ENCODE assay signal across 1 cellular context in genomic region chr2:219218279-219219112, GRCh38.
TF ChIP-seq lines count a peak whose summit lies in the region.

ABCB6 (minus strand) TSS chr2:219218958; CDS start chr2:219218673, 285 bp downstream.

TF ChIP-seq in H1, 55 proteins besides CTCF, POLR2A, EP300 and RAD21 (continued from another document):
- TF ChIP-seq E2F6 (IDR thresholded peaks at IDR 0.05) = no peak
- TF ChIP-seq EZH2 (IDR thresholded peaks at IDR 0.05; ENCODE audit: low read depth, low read length, severe bottlenecking) = no peak
- 0 out of 2 replicates have a peak, but pooled peaks have one; percentile 69 for TF ChIP-seq GABPA (IDR thresholded peaks at IDR 0.05; ENCODE audit: borderline replicate concordance, insufficient read depth, low read length)
- no peak; the same call in 1 of the 2 replicates for TF ChIP-seq MAFK (IDR thresholded peaks at IDR 0.05; ENCODE audit: low read depth, low read length)
- no peak for TF ChIP-seq SIRT6 (IDR thresholded peaks at IDR 0.05; ENCODE audit: low read length)
- no peak for TF ChIP-seq FOSL1 (IDR thresholded peaks at IDR 0.05; ENCODE audit: insufficient read depth, low read depth, low read length)
- TF ChIP-seq TBP (IDR thresholded peaks at IDR 0.05; ENCODE audit: low read depth, low read length) = peak; percentile 72
- no peak for TF ChIP-seq RXRA (IDR thresholded peaks at IDR 0.05; ENCODE audit: insufficient read depth, low read depth, low read length)
- TF ChIP-seq SIN3A (conservative IDR thresholded peaks at IDR 0.05 in 1 of 2, IDR thresholded peaks at IDR 0.05 in 1 of 2; ENCODE audit: low read depth in 1 of 2, low read length in 2 of 2) = peak; percentile 69 to 77; a peak in 1 of 4 replicates
- no peak for TF ChIP-seq KDM1A (IDR thresholded peaks at IDR 0.05; ENCODE audit: borderline replicate concordance, low read length)
- peak; percentile 49 for TF ChIP-seq TAF7 (optimal IDR thresholded peaks at IDR 0.05; ENCODE audit: borderline replicate concordance, low read depth, low read length)
- peak; percentile 2 for TF ChIP-seq NANOG (IDR thresholded peaks at IDR 0.05; ENCODE audit: insufficient read depth, low read depth, low read length, poor library complexity, severe bottlenecking)
- peak; percentile 83 for TF ChIP-seq POLR2AphosphoS5 (IDR thresholded peaks at IDR 0.05; ENCODE audit: low read depth, low read length)
- TF ChIP-seq ATF2 (IDR thresholded peaks at IDR 0.05; ENCODE audit: low read length) = peak; percentile 75; the same call in 1 of the 2 replicates
- TF ChIP-seq SAP30 (IDR thresholded peaks at IDR 0.05; ENCODE audit: insufficient read depth, insufficient replicate concordance, low read length) = no peak
- TF ChIP-seq CEBPB (IDR thresholded peaks at IDR 0.05; ENCODE audit: low read depth, low read length) = no peak
- no peak for TF ChIP-seq CBX5 (IDR thresholded peaks at IDR 0.05; ENCODE audit: low read depth, low read length)
- peak; percentile 93 for TF ChIP-seq KDM4A (IDR thresholded peaks at IDR 0.05; ENCODE audit: low read depth, low read length, severe bottlenecking)
- TF ChIP-seq RBBP5 (IDR thresholded peaks at IDR 0.05; ENCODE audit: borderline replicate concordance, low read depth, low read length) = 0 out of 2 replicates have a peak, but pooled peaks have one; percentile 43
- peak; percentile 97; the same call in 1 of the 2 replicates for TF ChIP-seq MAX (IDR thresholded peaks at IDR 0.05)
- TF ChIP-seq ZNF274 (IDR thresholded peaks at IDR 0.05; ENCODE audit: borderline replicate concordance, extremely low read depth, low read length) = no peak
- TF ChIP-seq HDAC2 (IDR thresholded peaks at IDR 0.05; ENCODE audit: borderline replicate concordance in 1 of 2, low read depth in 2 of 2, low read length in 2 of 2) = peak in 1 of 2 experiments; percentile 31; a peak in 1 of 4 replicates
- TF ChIP-seq USF2 (IDR thresholded peaks at IDR 0.05; ENCODE audit: low read length) = peak; percentile 95; the same call in 1 of the 2 replicates
- TF ChIP-seq BACH1 (IDR thresholded peaks at IDR 0.05; ENCODE audit: low read length) = peak; percentile 47; the same call in 1 of the 2 replicates
- peak; percentile 54; the same call in 1 of the 2 replicates for TF ChIP-seq SUZ12 (IDR thresholded peaks at IDR 0.05; ENCODE audit: low read length)
- no peak for TF ChIP-seq TAF1 (IDR thresholded peaks at IDR 0.05; ENCODE audit: low read depth, low read length)
- TF ChIP-seq JUND (IDR thresholded peaks at IDR 0.05; ENCODE audit: low read length) = no peak
- no peak for TF ChIP-seq CBX8 (IDR thresholded peaks at IDR 0.05; ENCODE audit: borderline replicate concordance, low read depth, low read length)
- no peak for TF ChIP-seq CHD7 (IDR thresholded peaks at IDR 0.05; ENCODE audit: insufficient replicate concordance, low read length)
- no peak for TF ChIP-seq SP4 (IDR thresholded peaks at IDR 0.05; ENCODE audit: low read length)
- no peak for TF ChIP-seq YY1 (IDR thresholded peaks at IDR 0.05; ENCODE audit: low read depth, low read length)
- TF ChIP-seq CTBP2 (IDR thresholded peaks at IDR 0.05; ENCODE audit: borderline replicate concordance, insufficient read depth, insufficient read length, low read length) = no peak
